39 cellular contexts compared by ENCODE assay signal in genomic region chr7:7375538-7375937, GRCh38.
"Had no signal": no experiment of that assay in that cellular context is flagged by ENCODE, and none has a peak within 500 bp of the region (broad histone marks: within the 10 kb centered on the region; RNA-seq: fewer than 3 reads in every experiment).

No MANE protein-coding gene starts in this region.

- H3K4me3 ChIP-seq: adrenal gland, body of pancreas, cardiac muscle cell had no signal

- DNase-seq: activated B cell treated with CpG ODN at 0.5 μM for 24 hours; activated CD4-positive, alpha-beta memory T cell treated with anti-CD3 and anti-CD28 coated beads for 36 hours; activated CD4-positive, alpha-beta T cell treated with anti-CD3 and anti-CD28 coated beads for 4 hours; activated CD4-positive, alpha-beta T cell treated with anti-CD3 and anti-CD28 coated beads, Interleukin-2, amount 10 ng/mL, durations not matched to agents 24 days and 14 days; activated CD4-positive, alpha-beta T cell treated with anti-CD3 and anti-CD28 coated beads, Interleukin-2, amount 50 U/mL, for 1 hour; activated CD4-positive, alpha-beta T cell treated with anti-CD3 and anti-CD28 coated beads, Interleukin-2, amount 50 U/mL, for 4 hours; activated CD4-positive, CD25-positive, alpha-beta regulatory T cell treated with anti-CD3 and anti-CD28 coated beads, Interleukin-2, amount 50 U/mL, for 72 hours; activated CD8-positive, alpha-beta memory T cell treated with anti-CD3 and anti-CD28 coated beads, Interleukin-2, amount 50 U/mL, for 4 hours; activated CD8-positive, alpha-beta T cell treated with anti-CD3 and anti-CD28 coated beads for 36 hours; activated effector memory CD4-positive, alpha-beta T cell treated with anti-CD3 and anti-CD28 coated beads, Interleukin-2, amount 50 U/mL, for 16 hours; activated gamma-delta T cell treated with Interleukin-2 at 50 U/mL for 16 hours; activated naive CD4-positive, alpha-beta T cell; activated naive CD4-positive, alpha-beta T cell treated with anti-CD3 and anti-CD28 coated beads for 36 hours; activated naive CD4-positive, alpha-beta T cell treated with anti-CD3 and anti-CD28 coated beads, Interleukin-2, amount 50 U/mL, for 16 hours; activated naive CD8-positive, alpha-beta T cell treated with anti-CD3 and anti-CD28 coated beads for 36 hours; activated T-cell treated with anti-CD3 and anti-CD28 coated beads for 4 hours; activated T-cell treated with anti-CD3 and anti-CD28 coated beads, Interleukin-2, amount 50 U/mL, for 1 hour; activated T-cell treated with anti-CD3 and anti-CD28 coated beads, Interleukin-2, amount 50 U/mL, for 4 hours; activated T-cell treated with anti-CD3 and anti-CD28 coated beads, Interleukin-2, amount 50 U/mL, for 72 hours; adrenal gland; amniotic stem cell; aorta; caudate nucleus; cerebellar nuclear complex; T-helper 1 cell; T-helper 2 cell; T-helper 9 cell had no signal

- FAIRE-seq: astrocyte, bronchial epithelial cell, TTC549 had no signal

- ATAC-seq: activated CD8-positive, alpha-beta T cell treated with anti-CD3 and anti-CD28 coated beads for 36 hours; activated naive CD4-positive, alpha-beta T cell treated with anti-CD3 and anti-CD28 coated beads, Interleukin-2, amount 50 U/mL, for 72 hours; activated T-cell treated with anti-CD3 and anti-CD28 coated beads, Interleukin-2, amount 50 U/mL, for 4 hours; activated T-cell treated with anti-CD3 and anti-CD28 coated beads, Interleukin-2, amount 50 U/mL, for 72 hours; activated T-helper 17 cell treated with anti-CD3 and anti-CD28 coated beads, Interleukin-2, amount 50 U/mL, for 72 hours; body of pancreas had no signal

- H3K36me3 Mint-ChIP-seq: activated CD4-positive, alpha-beta memory T cell treated with anti-CD3 and anti-CD28 coated beads for 36 hours; activated naive CD4-positive, alpha-beta T cell treated with anti-CD3 and anti-CD28 coated beads, Interleukin-2, amount 50 U/mL, for 72 hours; activated naive CD8-positive, alpha-beta T cell treated with anti-CD3 and anti-CD28 coated beads for 36 hours had no signal

- H3K27ac ChIP-seq: adrenal gland, body of pancreas, cardiac muscle cell, VCaP had no signal

- H3K9me3 Mint-ChIP-seq: activated B cell treated with CpG ODN at 0.5 μM for 24 hours; activated CD4-positive, alpha-beta memory T cell treated with anti-CD3 and anti-CD28 coated beads for 36 hours; activated CD4-positive, alpha-beta T cell treated with anti-CD3 and anti-CD28 coated beads, Interleukin-2, amount 10 ng/mL, durations not matched to agents 24 days and 14 days; activated CD8-positive, alpha-beta T cell treated with anti-CD3 and anti-CD28 coated beads for 36 hours; activated naive CD4-positive, alpha-beta T cell treated with anti-CD3 and anti-CD28 coated beads for 36 hours; activated naive CD4-positive, alpha-beta T cell treated with anti-CD3 and anti-CD28 coated beads, Interleukin-2, amount 50 U/mL, for 72 hours; activated naive CD8-positive, alpha-beta T cell treated with anti-CD3 and anti-CD28 coated beads for 36 hours; activated T-cell treated with anti-CD3 and anti-CD28 coated beads, Interleukin-2, amount 50 U/mL, for 4 hours; activated T-cell treated with anti-CD3 and anti-CD28 coated beads, Interleukin-2, amount 50 U/mL, for 72 hours; activated T-helper 1 cell treated with anti-CD3 and anti-CD28 coated beads, Interleukin-12 subunit alpha, Interleukin-12 subunit beta, Interleukin-2, Interleukin-4 antibody, amounts not matched to agents 30 ng/mL and 10 ng/mL and 1 ng/mL, durations not matched to agents 14 hours and 24 hours and 36 hours; activated T-helper 17 cell treated with anti-CD3 and anti-CD28 coated beads, Interleukin-2, amount 50 U/mL, for 72 hours; central memory CD8-positive, alpha-beta T cell; T-helper 1 cell treated with Interleukin-12 subunit alpha and Interleukin-12 subunit beta and Interleukin-4 antibody, amounts not matched to agents 30 μg/mL and 1 μg/mL, for 36 hours; T-helper 2 cell treated with Interferon-gamma antibody and Interleukin-4, amounts not matched to agents 5 μg/mL and 100 μg/mL, for 36 hours had no signal

- H3K4me1 ChIP-seq: adrenal gland had no signal

- H3K27me3 Mint-ChIP-seq: activated B cell treated with CpG ODN at 0.5 μM for 24 hours; activated CD4-positive, alpha-beta memory T cell treated with anti-CD3 and anti-CD28 coated beads for 36 hours; activated CD8-positive, alpha-beta T cell treated with anti-CD3 and anti-CD28 coated beads for 36 hours; activated naive CD8-positive, alpha-beta T cell treated with anti-CD3 and anti-CD28 coated beads for 36 hours; activated T-helper 17 cell treated with anti-CD3 and anti-CD28 coated beads, Interleukin-2, amount 50 U/mL, for 72 hours; central memory CD8-positive, alpha-beta T cell had no signal

- H3K27me3 ChIP-seq: adrenal gland, body of pancreas, cardiac muscle cell had no signal

- H3K27ac Mint-ChIP-seq: activated B cell treated with CpG ODN at 0.5 μM for 24 hours; activated CD4-positive, alpha-beta memory T cell treated with anti-CD3 and anti-CD28 coated beads for 36 hours; activated CD4-positive, alpha-beta T cell treated with anti-CD3 and anti-CD28 coated beads, Interleukin-2, amount 10 ng/mL, durations not matched to agents 24 days and 14 days; activated CD8-positive, alpha-beta T cell treated with anti-CD3 and anti-CD28 coated beads for 36 hours; activated naive CD4-positive, alpha-beta T cell treated with anti-CD3 and anti-CD28 coated beads for 36 hours; activated naive CD4-positive, alpha-beta T cell treated with anti-CD3 and anti-CD28 coated beads, Interleukin-2, amount 50 U/mL, for 72 hours; activated naive CD8-positive, alpha-beta T cell treated with anti-CD3 and anti-CD28 coated beads for 36 hours; activated T-cell treated with anti-CD3 and anti-CD28 coated beads, Interleukin-2, amount 50 U/mL, for 72 hours; activated T-helper 1 cell treated with anti-CD3 and anti-CD28 coated beads, Interleukin-12 subunit alpha, Interleukin-12 subunit beta, Interleukin-2, Interleukin-4 antibody, amounts not matched to agents 30 ng/mL and 10 ng/mL and 1 ng/mL, durations not matched to agents 14 hours and 24 hours and 36 hours; activated T-helper 17 cell treated with anti-CD3 and anti-CD28 coated beads, Interleukin-2, amount 50 U/mL, for 72 hours; T-helper 1 cell treated with Interleukin-12 subunit alpha and Interleukin-12 subunit beta and Interleukin-4 antibody, amounts not matched to agents 30 μg/mL and 1 μg/mL, for 36 hours; T-helper 2 cell treated with Interferon-gamma antibody and Interleukin-4, amounts not matched to agents 5 μg/mL and 100 μg/mL, for 36 hours had no signal

- H3K4me3 Mint-ChIP-seq: activated B cell treated with CpG ODN at 0.5 μM for 24 hours; activated CD4-positive, alpha-beta memory T cell treated with anti-CD3 and anti-CD28 coated beads for 36 hours; activated CD4-positive, alpha-beta T cell treated with anti-CD3 and anti-CD28 coated beads, Interleukin-2, amount 10 ng/mL, durations not matched to agents 24 days and 14 days; activated CD8-positive, alpha-beta T cell treated with anti-CD3 and anti-CD28 coated beads for 36 hours; activated naive CD4-positive, alpha-beta T cell treated with anti-CD3 and anti-CD28 coated beads for 36 hours; activated naive CD8-positive, alpha-beta T cell treated with anti-CD3 and anti-CD28 coated beads for 36 hours; activated T-cell treated with anti-CD3 and anti-CD28 coated beads, Interleukin-2, amount 50 U/mL, for 4 hours; activated T-cell treated with anti-CD3 and anti-CD28 coated beads, Interleukin-2, amount 50 U/mL, for 72 hours; activated T-helper 1 cell treated with anti-CD3 and anti-CD28 coated beads, Interleukin-12 subunit alpha, Interleukin-12 subunit beta, Interleukin-2, Interleukin-4 antibody, amounts not matched to agents 30 ng/mL and 10 ng/mL and 1 ng/mL, durations not matched to agents 14 hours and 24 hours and 36 hours; activated T-helper 17 cell treated with anti-CD3 and anti-CD28 coated beads, Interleukin-2, amount 50 U/mL, for 72 hours; central memory CD8-positive, alpha-beta T cell; T-helper 1 cell treated with Interleukin-12 subunit alpha and Interleukin-12 subunit beta and Interleukin-4 antibody, amounts not matched to agents 30 μg/mL and 1 μg/mL, for 36 hours; T-helper 2 cell treated with Interferon-gamma antibody and Interleukin-4, amounts not matched to agents 5 μg/mL and 100 μg/mL, for 36 hours had no signal

- H3K36me3 ChIP-seq: adrenal gland, cardiac muscle cell had no signal

- H3K4me1 Mint-ChIP-seq: activated B cell treated with CpG ODN at 0.5 μM for 24 hours; activated CD4-positive, alpha-beta T cell treated with anti-CD3 and anti-CD28 coated beads, Interleukin-2, amount 10 ng/mL, durations not matched to agents 24 days and 14 days; activated naive CD8-positive, alpha-beta T cell treated with anti-CD3 and anti-CD28 coated beads for 36 hours; activated T-helper 17 cell treated with anti-CD3 and anti-CD28 coated beads, Interleukin-2, amount 50 U/mL, for 72 hours; central memory CD8-positive, alpha-beta T cell had no signal

- H3K9me3 ChIP-seq: adrenal gland, body of pancreas had no signal
